Comparison of ENCODE assay signal across 8 cellular contexts in genomic region chr3:195150194-195151118, GRCh38.
DNase-seq lines count a peak whose midpoint lies in the region; ATAC-seq and TF ChIP-seq lines count a peak whose summit lies in the region.

No MANE protein-coding gene starts in this region.

- H3K27ac ChIP-seq in Panc1 (ENCODE audit: low read length) (peak overlapping the region; percentile 71), coronary artery (peak overlapping the region; percentile 24 to 79), liver (ENCODE audit: low read depth in 1 of 2, low read length in 2 of 2) (peak overlapping the region; percentile 32 to 69), subcutaneous abdominal adipose tissue (ENCODE audit: low read depth, low read length) (peak overlapping the region; percentile 19)

- TF ChIP-seq RAD21 in liver (IDR thresholded peaks at IDR 0.05), result peak; percentile 7 to 24

- ATAC-seq in HG02571 (IDR thresholded peaks at IDR 0.05; ENCODE audit: unreplicated experiment) (peak; percentile 35), Panc1 (peak; percentile 66)

- in situ Hi-C loops in Panc1 (cut with HindIII; ENCODE audit: low pct_unique_long_range_greater_than_20kb, low sequenced_read_pairs) (no loop called here), GM13977 (cut with MboI; ENCODE audit: low pct_unique_long_range_greater_than_20kb, low sequenced_read_pairs, unreplicated experiment) (loop anchor here (10.0 kb wide), 1 partner anchor 104 kb away; no protein-coding TSS in a partner anchor)

- DNase-seq in DMS79 (lab: John Stamatoyannopoulos, UW), result peak; percentile 96
- DNase-seq in Panc1 (ENCODE audit: low read depth, low spot score), result peak; percentile 52
- peak; percentile 91 for DNase-seq in coronary artery (ENCODE audit: low spot score)
- no peak for DNase-seq in cortex of kidney (lab: John Stamatoyannopoulos, UW)
- DNase-seq in GM13977 (ENCODE audit: low spot score), result no peak

- BruUV-seq in Panc1 (replicated peaks; lab: Mats Ljungman, UMichigan), result no TSS peak

- intact Hi-C loops in Panc1 (cut with micrococcal nuclease; ENCODE audit: unreplicated experiment), result loop anchor here (10.0 kb wide), 1 partner anchor 104 kb away; no protein-coding TSS in a partner anchor

- H3K9ac ChIP-seq in liver (ENCODE audit: low read depth in 1 of 2, low read length in 2 of 2), result no peak overlapping the region
- H3K9ac ChIP-seq in subcutaneous abdominal adipose tissue (ENCODE audit: low read length in 5 of 5), result peak overlapping the region in 1 of 5 donors; percentile 48

- POLR2A ChIA-PET in Panc1 (lab: Charles Lee), result no interaction called here

- H3K9me3 ChIP-seq in Panc1 (ENCODE audit: control insufficient read depth, insufficient read depth, low read depth, low read length), result no peaks in the 10 kb centered on the region
- no peaks in the 10 kb centered on the region for H3K9me3 ChIP-seq in liver (ENCODE audit: control insufficient read depth in 4 of 4, low read length in 3 of 4)
- H3K9me3 ChIP-seq in subcutaneous abdominal adipose tissue (ENCODE audit: control insufficient read depth in 5 of 5, low read length in 5 of 5), result no peaks in the 10 kb centered on the region

- H3K27me3 ChIP-seq in Panc1 (ENCODE audit: control insufficient read depth, insufficient read depth, low read length), result no peaks in the 10 kb centered on the region
- no peaks in the 10 kb centered on the region for H3K27me3 ChIP-seq in liver (ENCODE audit: control insufficient read depth in 4 of 4, insufficient read depth in 4 of 4, low read length in 3 of 4)
- no peaks in the 10 kb centered on the region for H3K27me3 ChIP-seq in subcutaneous abdominal adipose tissue (ENCODE audit: control insufficient read depth in 5 of 5, insufficient read depth in 4 of 5, low read length in 5 of 5)

- WGBS in liver, result 49% methylated on average over 20 of the region's 20 CpGs

- TF ChIP-seq CTCF in Panc1 (IDR thresholded peaks at IDR 0.05) (no peak), coronary artery (IDR thresholded peaks at IDR 0.05) (no peak), liver (IDR thresholded peaks at IDR 0.05; ENCODE audit: low read depth, low read length, missing input control) (no peak), GM13977 (IDR thresholded peaks at IDR 0.05; ENCODE audit: extremely low read depth, insufficient read depth, missing control alignments) (no peak)

- peak overlapping the region; percentile 12 to 44 for H3K4me3 ChIP-seq in Panc1 (ENCODE audit: low read depth in 2 of 2, low read length in 2 of 2)
- peak overlapping the region; percentile 67 for H3K4me3 ChIP-seq in coronary artery
- H3K4me3 ChIP-seq in liver (ENCODE audit: low read depth in 1 of 3, low read length in 3 of 3), result peak overlapping the region in 2 of 3 donors; percentile 4 to 33
- H3K4me3 ChIP-seq in subcutaneous abdominal adipose tissue (ENCODE audit: low read depth in 1 of 5, low read length in 5 of 5), result peak overlapping the region in 4 of 5 donors; percentile 30 to 44 (median 42)

- peaks cover 75% of the 10 kb centered on the region for H3K4me1 ChIP-seq in Panc1 (ENCODE audit: control insufficient read depth, insufficient read depth, low read length)
- peaks cover 0 to 8% (median 3%) of the 10 kb centered on the region in 4 donors for H3K4me1 ChIP-seq in liver (ENCODE audit: control insufficient read depth in 4 of 4, insufficient read depth in 4 of 4, low read length in 3 of 4)
- peaks cover 12 to 80% (median 53%) of the 10 kb centered on the region in 5 donors for H3K4me1 ChIP-seq in subcutaneous abdominal adipose tissue (ENCODE audit: control insufficient read depth in 5 of 5, insufficient read depth in 5 of 5, low read length in 5 of 5)

- CTCF ChIA-PET in Panc1 (lab: Charles Lee), result interaction anchor here (1.2 kb wide), 1 partner anchor 468 kb away, joined by 3 read pairs; no protein-coding TSS in a partner anchor

- H3K36me3 ChIP-seq in Panc1 (ENCODE audit: control insufficient read depth, insufficient read depth, low read length) (no peaks in the 10 kb centered on the region), liver (ENCODE audit: control insufficient read depth in 4 of 4, insufficient read depth in 3 of 4, low read depth in 1 of 4, low read length in 3 of 4) (no peaks in the 10 kb centered on the region), subcutaneous abdominal adipose tissue (ENCODE audit: control insufficient read depth in 5 of 5, insufficient read depth in 5 of 5, low read length in 5 of 5) (peaks cover 0 to 2% (median 0%) of the 10 kb centered on the region in 5 donors)

TF ChIP-seq in liver, 16 proteins besides CTCF, POLR2A, EP300 and RAD21:
- TF ChIP-seq RXRA (IDR thresholded peaks at IDR 0.05) (peak in 1 of 2 donors; percentile 16), ATF3 (IDR thresholded peaks at IDR 0.05) (no peak), SP1 (IDR thresholded peaks at IDR 0.05) (no peak), MAX (IDR thresholded peaks at IDR 0.05) (peak; percentile 24), EGR1 (IDR thresholded peaks at IDR 0.05; ENCODE audit: low read depth in 2 of 2) (no peak), NR2F2 (IDR thresholded peaks at IDR 0.05) (peak; percentile 56)

Comparison
In these comparisons a context has a peak if more than half of its experiments do, and no peak if none do; other contexts are left out.
1. DNase-seq: peak in DMS79 (single experiment), Panc1 (single experiment) and coronary artery (single experiment); none in cortex of kidney (single experiment) and GM13977 (single experiment).
2. H3K27ac ChIP-seq: peak in every context shown above with its lines; median percentile 71 in Panc1; 52 in coronary artery; 50 in liver; 19 in subcutaneous abdominal adipose tissue.
3. Peak in every context shown above with its lines, with median percentiles within 50 percentile points of each other: H3K4me3 ChIP-seq.